In genomic region chr5:72540759-72541438, GRCh38 we compare ENCODE assay signal across 24 cellular contexts. TPM values are rescaled to one million over a fixed set of nuclear protein-coding genes. Genes with fewer than 3 reads are reported as not detected.
DNase-seq lines count a peak whose midpoint lies in the region; ATAC-seq, FAIRE-seq and TF ChIP-seq lines count a peak whose summit lies in the region.
"Had no signal": no experiment of that assay in that cellular context is flagged by ENCODE, and none has a peak within 500 bp of the region (broad histone marks: within the 10 kb centered on the region; RNA-seq: fewer than 3 reads in every experiment).

No MANE protein-coding gene starts in this region.

- peaks cover 8% of the 10 kb centered on the region for H3K9me3 Mint-ChIP-seq in astrocyte (ENCODE audit: unreplicated experiment)

- FAIRE-seq in astrocyte (lab: Jason Lieb, UNC), result no peak
- FAIRE-seq: A549, GM12892, GM19239 had no signal

- H3K36me3 Mint-ChIP-seq in astrocyte (ENCODE audit: low read depth, unreplicated experiment), result no peaks in the 10 kb centered on the region
- H3K36me3 Mint-ChIP-seq: CD4-positive, CD25-positive, alpha-beta regulatory T cell had no signal

- H3K27ac ChIP-seq in astrocyte (ENCODE audit: low read depth, low read length), result no peak overlapping the region
- no peak overlapping the region for H3K27ac ChIP-seq in foreskin keratinocyte
- H3K27ac ChIP-seq in psoas muscle, result no peak overlapping the region
- no peak overlapping the region for H3K27ac ChIP-seq in testis
- H3K27ac ChIP-seq: A549 had no signal

- H3K79me2 ChIP-seq in astrocyte (ENCODE audit: insufficient read depth, low read length), result no peaks in the 10 kb centered on the region

- intact Hi-C loops in psoas muscle (cut with DNase I) (no loop called here), testis (cut with DNase I; ENCODE audit: low total_unique reads) (no loop called here)

- H3K36me3 ChIP-seq in astrocyte (ENCODE audit: insufficient read depth, low read length) (no peaks in the 10 kb centered on the region), psoas muscle (ENCODE audit: insufficient read depth in 1 of 2, low read depth in 1 of 2) (no peaks in the 10 kb centered on the region), testis (ENCODE audit: low read depth, missing control alignments) (no peaks in the 10 kb centered on the region)

- H3K4me3 ChIP-seq in astrocyte (ENCODE audit: insufficient read depth, low read depth, low read length) (no peak overlapping the region), psoas muscle (no peak overlapping the region), testis (no peak overlapping the region)
- H3K4me3 ChIP-seq: A549 had no signal

- no peak overlapping the region for H3K27ac Mint-ChIP-seq in astrocyte (ENCODE audit: unreplicated experiment)

- H3K9me3 ChIP-seq in astrocyte (ENCODE audit: insufficient read depth, low read depth, low read length) (no peaks in the 10 kb centered on the region), psoas muscle (no peaks in the 10 kb centered on the region), testis (no peaks in the 10 kb centered on the region)

- peaks cover 10% of the 10 kb centered on the region for H3K4me1 Mint-ChIP-seq in astrocyte (ENCODE audit: low read depth, unreplicated experiment)
- H3K4me1 Mint-ChIP-seq: CD4-positive, CD25-positive, alpha-beta regulatory T cell had no signal

- WGBS in psoas muscle, 3 donors, result 49 to 67% (median 52%) methylated on average over 7 of the region's 7 CpGs
- WGBS in testis, 2 donors, result 70 to 77% methylated on average over 7 of the region's 7 CpGs

- TF ChIP-seq CTCF in astrocyte (IDR thresholded peaks at IDR 0.05; ENCODE audit: insufficient read depth, low read depth, low read length) (no peak), foreskin keratinocyte (conservative IDR thresholded peaks at IDR 0.05) (no peak), psoas muscle (IDR thresholded peaks at IDR 0.05) (no peak), testis (IDR thresholded peaks at IDR 0.05) (no peak)

- H4K20me1 ChIP-seq in astrocyte (ENCODE audit: insufficient read depth, low read length), result no peaks in the 10 kb centered on the region

- no peak overlapping the region for H3K4me3 Mint-ChIP-seq in astrocyte (ENCODE audit: unreplicated experiment)
- H3K4me3 Mint-ChIP-seq: CD4-positive, CD25-positive, alpha-beta regulatory T cell had no signal

- H2AFZ ChIP-seq in astrocyte (ENCODE audit: low read depth, low read length), result peak overlapping the region; percentile 58

- H3K4me2 ChIP-seq in astrocyte (ENCODE audit: low read length), result peak overlapping the region; percentile 32
- H3K4me2 ChIP-seq: A549 had no signal

- H3K9ac ChIP-seq in astrocyte (ENCODE audit: low read length), result no peak overlapping the region

- peak; percentile 12 for DNase-seq in G401 (ENCODE audit: low spot score)
- DNase-seq in astrocyte (ENCODE audit: low read depth), result no peak
- DNase-seq in foreskin keratinocyte, result no peak
- no peak for DNase-seq in psoas muscle
- DNase-seq in NCI-H2171 (lab: John Stamatoyannopoulos, UW), result no peak
- DNase-seq in UCSD-AML1 (lab: John Stamatoyannopoulos, UW; ENCODE audit: unreplicated experiment), result no peak
- no peak for DNase-seq in NCI-H2029 treated with DMSO at 0.1 percent for 48 hours (lab: John Stamatoyannopoulos, UW)
- DNase-seq in testis, result no peak
- DNase-seq: AML-193; Calu3; CD4-positive, CD25-positive, alpha-beta regulatory T cell; DMS79; GDM1; KG1; NCI-H1092 treated with DMSO at 0.1 percent for 48 hours; NCI-H1694; NCI-H2171 treated with DMSO at 0.1 percent for 48 hours; NCI-H510A; NCI-H82; SHP77 had no signal

- H3K27me3 ChIP-seq in astrocyte (ENCODE audit: insufficient read depth, low read length) (peaks cover 3% of the 10 kb centered on the region), foreskin keratinocyte (no peaks in the 10 kb centered on the region), psoas muscle (ENCODE audit: insufficient read depth in 3 of 3, low read length in 2 of 3) (no peaks in the 10 kb centered on the region), testis (no peaks in the 10 kb centered on the region)

- H3K4me1 ChIP-seq in astrocyte (ENCODE audit: insufficient read depth, low read length) (peaks cover 4% of the 10 kb centered on the region), foreskin keratinocyte (no peaks in the 10 kb centered on the region), psoas muscle (peaks cover 10% of the 10 kb centered on the region), testis (no peaks in the 10 kb centered on the region)

- TF ChIP-seq POLR2A in testis (IDR thresholded peaks at IDR 0.05), result no peak

- peaks cover 4% of the 10 kb centered on the region for H3K27me3 Mint-ChIP-seq in astrocyte (ENCODE audit: low read depth, unreplicated experiment)

- in situ Hi-C loops in G401 (cut with HindIII; ENCODE audit: low sequenced_read_pairs), result no loop called here

- peak; percentile 29 for ATAC-seq in foreskin keratinocyte
- ATAC-seq in psoas muscle, result peak; percentile 30 to 41 (median 37)
- ATAC-seq: A549, Panc1 had no signal

RNA-seq across cellular contexts. Expression of gene ZNF366, which starts 33.7 kb away (rescaled TPM):
- not detected in 2 replicates for total RNA-seq in G401 (2014; rRNA removed; shearing (Covaris generic))
- total RNA-seq in astrocyte (not detected in 2 replicates), foreskin keratinocyte (not detected in 2 replicates), psoas muscle (1 to 10 TPM; 3.4 to 6.6 (median 3.9) TPM), testis (1 to 10 TPM; 1.4 to 2.2 TPM)
- polyA plus RNA-seq in foreskin keratinocyte (not detected in 2 replicates), psoas muscle (1 to 10 TPM; 1.2 to 1.4 (median 1.3) TPM), testis (ENCODE audit: insufficient read depth, low read depth, low replicate concordance) (0.96 TPM)
- total RNA-seq: Calu3; CD4-positive, CD25-positive, alpha-beta regulatory T cell had no signal
- polyA plus RNA-seq: A549; CD4-positive, CD25-positive, alpha-beta regulatory T cell had no signal
